Comparison of ENCODE assay signal across 21 cellular contexts in genomic region chr1:5750186-5751170, GRCh38.
A peak's percentile ranks its signal among the peaks of the same experiment; 100 is the strongest.
DNase-seq lines count a peak whose midpoint lies in the region; ATAC-seq, FAIRE-seq and TF ChIP-seq lines count a peak whose summit lies in the region.
"Had no signal": no experiment of that assay in that cellular context is flagged by ENCODE, and none has a peak within 500 bp of the region (broad histone marks: within the 10 kb centered on the region; RNA-seq: fewer than 3 reads in every experiment).

No MANE protein-coding gene starts in this region.

- no peak overlapping the region for H3K27ac Mint-ChIP-seq in activated naive CD8-positive, alpha-beta T cell treated with anti-CD3 and anti-CD28 coated beads, Interleukin-2, amount 10 ng/mL, durations not matched to agents 7 days and 5 days
- no peak overlapping the region for H3K27ac Mint-ChIP-seq in activated naive CD8-positive, alpha-beta T cell treated with anti-CD3 and anti-CD28 coated beads for 36 hours
- H3K27ac Mint-ChIP-seq: B cell; CD4-positive, alpha-beta T cell had no signal

- no peak overlapping the region for H2BK120ac ChIP-seq in mesendoderm (ENCODE audit: low read depth, low read length)

- no peaks in the 10 kb centered on the region for H3K79me1 ChIP-seq in mesendoderm (ENCODE audit: low read length)

- no peaks in the 10 kb centered on the region for H3K36me3 Mint-ChIP-seq in activated naive CD8-positive, alpha-beta T cell treated with anti-CD3 and anti-CD28 coated beads, Interleukin-2, amount 10 ng/mL, durations not matched to agents 7 days and 5 days
- no peaks in the 10 kb centered on the region for H3K36me3 Mint-ChIP-seq in activated naive CD8-positive, alpha-beta T cell treated with anti-CD3 and anti-CD28 coated beads for 36 hours

- H3K36me3 ChIP-seq in bronchial epithelial cell (ENCODE audit: control insufficient read depth, insufficient read depth, low read length) (no peaks in the 10 kb centered on the region), upper lobe of right lung (no peaks in the 10 kb centered on the region), mesendoderm (ENCODE audit: control insufficient read depth, insufficient read depth, low read length) (no peaks in the 10 kb centered on the region)

- DNase-seq in activated naive CD8-positive, alpha-beta T cell treated with anti-CD3 and anti-CD28 coated beads, Interleukin-2, amount 10 ng/mL, durations not matched to agents 7 days and 5 days, result peak; percentile 4
- no peak for DNase-seq in activated naive CD8-positive, alpha-beta T cell treated with anti-CD3 and anti-CD28 coated beads for 36 hours
- DNase-seq in bronchial epithelial cell (ENCODE audit: low read depth) (no peak), mesenteric fat pad (ENCODE audit: low spot score) (peak; percentile 75), upper lobe of right lung (peak; percentile 46), NCI-H82 treated with DMSO at 0.1 percent for 48 hours (lab: John Stamatoyannopoulos, UW; ENCODE audit: unreplicated experiment) (no peak), EL (no peak), mesendoderm (no peak)
- DNase-seq: DMS153, GOT3, KG1, NCI-H1105 treated with DMSO at 0.1 percent for 48 hours, NCI-H1694, NCI-H510A, NCI-H748 treated with DMSO at 0.1 percent for 48 hours, SHP77 had no signal

- no peak overlapping the region for H4K8ac ChIP-seq in mesendoderm (ENCODE audit: low read depth, low read length)

- no peak overlapping the region for H4K5ac ChIP-seq in mesendoderm (ENCODE audit: low read length)

- no peak overlapping the region for H3K56ac ChIP-seq in mesendoderm (ENCODE audit: low read length)

- H3K4me3 ChIP-seq in bronchial epithelial cell (ENCODE audit: low read depth, low read length) (no peak overlapping the region), upper lobe of right lung (no peak overlapping the region), mesendoderm (ENCODE audit: low read length) (no peak overlapping the region)
- H3K4me3 ChIP-seq: GM12878 had no signal

- H3K4me1 Mint-ChIP-seq in activated naive CD8-positive, alpha-beta T cell treated with anti-CD3 and anti-CD28 coated beads, Interleukin-2, amount 10 ng/mL, durations not matched to agents 7 days and 5 days, result no peaks in the 10 kb centered on the region
- H3K4me1 Mint-ChIP-seq in activated naive CD8-positive, alpha-beta T cell treated with anti-CD3 and anti-CD28 coated beads for 36 hours, result no peaks in the 10 kb centered on the region
- H3K4me1 Mint-ChIP-seq: B cell had no signal

- peak; percentile 98 for FAIRE-seq in bronchial epithelial cell (lab: Jason Lieb, UNC)
- FAIRE-seq: GM12878, GM19239, RCC 7860 had no signal

- no peaks in the 10 kb centered on the region for H3K9me3 ChIP-seq in upper lobe of right lung

- H3K27me3 ChIP-seq in bronchial epithelial cell (ENCODE audit: control insufficient read depth, insufficient read depth, low read length) (no peaks in the 10 kb centered on the region), upper lobe of right lung (peaks cover 3% of the 10 kb centered on the region), mesendoderm (ENCODE audit: insufficient read depth, low read length, poor library complexity) (no peaks in the 10 kb centered on the region)

- H3K9me3 Mint-ChIP-seq in activated naive CD8-positive, alpha-beta T cell treated with anti-CD3 and anti-CD28 coated beads, Interleukin-2, amount 10 ng/mL, durations not matched to agents 7 days and 5 days, result no peaks in the 10 kb centered on the region
- H3K9me3 Mint-ChIP-seq in activated naive CD8-positive, alpha-beta T cell treated with anti-CD3 and anti-CD28 coated beads for 36 hours, result no peaks in the 10 kb centered on the region
- H3K9me3 Mint-ChIP-seq: CD4-positive, alpha-beta T cell had no signal

- H3K27me3 Mint-ChIP-seq in activated naive CD8-positive, alpha-beta T cell treated with anti-CD3 and anti-CD28 coated beads, Interleukin-2, amount 10 ng/mL, durations not matched to agents 7 days and 5 days, result peaks cover 3% of the 10 kb centered on the region
- peaks cover 7% of the 10 kb centered on the region for H3K27me3 Mint-ChIP-seq in activated naive CD8-positive, alpha-beta T cell treated with anti-CD3 and anti-CD28 coated beads for 36 hours

- H3K4me3 Mint-ChIP-seq in activated naive CD8-positive, alpha-beta T cell treated with anti-CD3 and anti-CD28 coated beads, Interleukin-2, amount 10 ng/mL, durations not matched to agents 7 days and 5 days, result no peak overlapping the region
- H3K4me3 Mint-ChIP-seq in activated naive CD8-positive, alpha-beta T cell treated with anti-CD3 and anti-CD28 coated beads for 36 hours, result no peak overlapping the region
- H3K4me3 Mint-ChIP-seq: B cell; CD4-positive, alpha-beta T cell had no signal

- no peak overlapping the region for H2BK15ac ChIP-seq in mesendoderm (replicated peaks; ENCODE audit: low read depth)

- H3K27ac ChIP-seq in upper lobe of right lung (no peak overlapping the region), mesendoderm (ENCODE audit: low read depth, low read length) (no peak overlapping the region)

- H3K23ac ChIP-seq in mesendoderm (ENCODE audit: low read length), result no peak overlapping the region

- no peak overlapping the region for H3K4me2 ChIP-seq in mesendoderm (ENCODE audit: low read length)

- H3K4me1 ChIP-seq in upper lobe of right lung (peaks cover 9% of the 10 kb centered on the region), mesendoderm (ENCODE audit: control insufficient read depth, low read depth, low read length) (no peaks in the 10 kb centered on the region)

- intact Hi-C loops in upper lobe of right lung (cut with DNase I), result no loop called here

- ATAC-seq in activated naive CD8-positive, alpha-beta T cell treated with anti-CD3 and anti-CD28 coated beads, Interleukin-2, amount 10 ng/mL, durations not matched to agents 7 days and 5 days (ENCODE audit: low read depth), result no peak
- ATAC-seq in upper lobe of right lung, result no peak
- ATAC-seq: GM12878 had no signal

- H2BK5ac ChIP-seq in mesendoderm (ENCODE audit: low read length), result no peak overlapping the region

- no peak overlapping the region for H3K18ac ChIP-seq in mesendoderm (ENCODE audit: low read length)

- H2AK5ac ChIP-seq in mesendoderm (ENCODE audit: low read length), result no peak overlapping the region

- no CpG with 5 or more reads among the region's 16 CpGs for WGBS in mesendoderm (ENCODE audit: extremely low coverage, insufficient coverage, low lambda C conversion rate)

- H3K4ac ChIP-seq in mesendoderm (ENCODE audit: low read depth, low read length), result no peak overlapping the region

- POLR2A ChIA-PET in activated naive CD8-positive, alpha-beta T cell treated with anti-CD3 and anti-CD28 coated beads, Interleukin-2, amount 10 ng/mL, durations not matched to agents 7 days and 5 days (lab: Charles Lee), result no interaction called here

- H3K9ac ChIP-seq in mesendoderm (ENCODE audit: low read length), result no peak overlapping the region

- H3K79me2 ChIP-seq in mesendoderm (ENCODE audit: control insufficient read depth, insufficient read depth, low read length), result no peaks in the 10 kb centered on the region

- TF ChIP-seq CTCF in bronchial epithelial cell (IDR thresholded peaks at IDR 0.05; ENCODE audit: insufficient read depth, low read length, severe bottlenecking) (no peak), upper lobe of right lung (IDR thresholded peaks at IDR 0.05) (no peak)

Comparison
In these comparisons a context has a peak if more than half of its experiments do, and no peak if none do; other contexts are left out.
1. DNase-seq: peak in activated naive CD8-positive, alpha-beta T cell treated with anti-CD3 and anti-CD28 coated beads, Interleukin-2, amount 10 ng/mL, durations not matched to agents 7 days and 5 days (single experiment), mesenteric fat pad (single experiment) and upper lobe of right lung (single experiment); none in activated naive CD8-positive, alpha-beta T cell treated with anti-CD3 and anti-CD28 coated beads for 36 hours (single experiment), bronchial epithelial cell (single experiment), NCI-H82 treated with DMSO at 0.1 percent for 48 hours (single experiment), EL (single experiment) and mesendoderm (single experiment).